19 cellular contexts compared by ENCODE assay signal in genomic region chr12:53067993-53068770, GRCh38. TPM values are rescaled to one million over a fixed set of nuclear protein-coding genes. Genes with fewer than 3 reads are reported as not detected.
DNase-seq lines count a peak whose midpoint lies in the region; ATAC-seq, FAIRE-seq and TF ChIP-seq lines count a peak whose summit lies in the region.
"Had no signal": no experiment of that assay in that cellular context is flagged by ENCODE, and none has a peak within 500 bp of the region (broad histone marks: within the 10 kb centered on the region; RNA-seq: fewer than 3 reads in every experiment).

No MANE protein-coding gene starts in this region.

- intact Hi-C loops in heart left ventricle (cut with DNase I) (loop anchor here in 9 of 10 donors (2.0 to 5.0 kb wide), 5 partner anchors 31 to 219 kb away; no protein-coding TSS in a partner anchor), left cardiac atrium (cut with DNase I) (loop anchor here (2.0 to 10.0 kb wide), 4 partner anchors 31 to 227 kb away; partner anchors contain the start of genes MYG1 (in 1 of the 2) and PFDN5 (in 1 of the 2))

- H3K27ac ChIP-seq in heart left ventricle (peak overlapping the region in 9 of 12 donors; percentile 50 to 89 (median 77)), small intestine (ENCODE audit: low read depth in 1 of 2, low read length in 1 of 2) (no peak overlapping the region)

- TF ChIP-seq CTCF in heart left ventricle (IDR thresholded peaks at IDR 0.05) (no peak), endothelial cell (IDR thresholded peaks at IDR 0.05; ENCODE audit: unreplicated experiment) (no peak), osteocyte (IDR thresholded peaks at IDR 0.05) (no peak), D721Med (IDR thresholded peaks at IDR 0.05; ENCODE audit: insufficient read depth, missing control alignments) (no peak)

- H3K36me3 Mint-ChIP-seq in endothelial cell (ENCODE audit: low read depth, unreplicated experiment), result peaks cover 36% of the 10 kb centered on the region
- peaks cover 30% of the 10 kb centered on the region for H3K36me3 Mint-ChIP-seq in osteocyte (ENCODE audit: unreplicated experiment)

- H3K36me3 ChIP-seq in heart left ventricle (peaks cover 0 to 66% (median 44%) of the 10 kb centered on the region in 9 donors), small intestine (ENCODE audit: control insufficient read depth in 2 of 2, insufficient read depth in 2 of 2, low read length in 2 of 2) (peaks cover 8 to 10% of the 10 kb centered on the region in 2 donors)

- WGBS in heart left ventricle, 4 donors, result 80 to 86% (median 84%) methylated on average over 12 to 13 of the region's 13 CpGs
- WGBS in small intestine, 3 donors, result 91 to 92% (median 91%) methylated on average over 13 of the region's 13 CpGs

- H3K27me3 Mint-ChIP-seq in endothelial cell (ENCODE audit: unreplicated experiment), result peaks cover 23% of the 10 kb centered on the region
- H3K27me3 Mint-ChIP-seq in osteocyte (ENCODE audit: unreplicated experiment), result no peaks in the 10 kb centered on the region
- H3K27me3 Mint-ChIP-seq: activated CD4-positive, alpha-beta memory T cell treated with anti-CD3 and anti-CD28 coated beads for 36 hours had no signal

- ATAC-seq in heart left ventricle, result no peak
- no peak for ATAC-seq in left cardiac atrium
- ATAC-seq in HG03442 (IDR thresholded peaks at IDR 0.05; ENCODE audit: unreplicated experiment), result no peak
- ATAC-seq: HCT116 had no signal

- peak overlapping the region; percentile 65 for H3K4me3 Mint-ChIP-seq in endothelial cell (ENCODE audit: unreplicated experiment)
- H3K4me3 Mint-ChIP-seq in osteocyte (ENCODE audit: unreplicated experiment), result no peak overlapping the region
- H3K4me3 Mint-ChIP-seq: activated CD4-positive, alpha-beta memory T cell treated with anti-CD3 and anti-CD28 coated beads for 36 hours had no signal

- no peaks in the 10 kb centered on the region for H3K27me3 ChIP-seq in heart left ventricle
- no peaks in the 10 kb centered on the region for H3K27me3 ChIP-seq in small intestine (ENCODE audit: control insufficient read depth in 2 of 2, insufficient read depth in 2 of 2, low read length in 2 of 2)

- H3K27ac Mint-ChIP-seq in endothelial cell (ENCODE audit: unreplicated experiment), result peak overlapping the region; percentile 54
- H3K27ac Mint-ChIP-seq in osteocyte (ENCODE audit: unreplicated experiment), result peak overlapping the region; percentile 42
- H3K27ac Mint-ChIP-seq: activated CD4-positive, alpha-beta memory T cell treated with anti-CD3 and anti-CD28 coated beads for 36 hours had no signal

- TF ChIP-seq POLR2A in heart left ventricle (IDR thresholded peaks at IDR 0.05), result no peak

- no peak for FAIRE-seq in small intestine (lab: Jason Lieb, UNC)
- FAIRE-seq in D721Med (lab: Jason Lieb, UNC), result no peak
- FAIRE-seq: GM18507, urothelium cell line had no signal

- H3K9me3 Mint-ChIP-seq in endothelial cell (ENCODE audit: unreplicated experiment) (no peaks in the 10 kb centered on the region), osteocyte (ENCODE audit: unreplicated experiment) (no peaks in the 10 kb centered on the region)
- H3K9me3 Mint-ChIP-seq: activated CD4-positive, alpha-beta memory T cell treated with anti-CD3 and anti-CD28 coated beads for 36 hours had no signal

- H3K4me1 Mint-ChIP-seq in endothelial cell (ENCODE audit: unreplicated experiment), result peaks cover 54% of the 10 kb centered on the region
- H3K4me1 Mint-ChIP-seq in osteocyte (ENCODE audit: unreplicated experiment), result peaks cover 94% of the 10 kb centered on the region

- H3K9me3 ChIP-seq in heart left ventricle (no peaks in the 10 kb centered on the region), small intestine (ENCODE audit: control insufficient read depth, low read depth) (no peaks in the 10 kb centered on the region)

- peak in 1 of 5 donors; percentile 7 for DNase-seq in heart left ventricle
- no peak for DNase-seq in left cardiac atrium
- DNase-seq in endothelial cell (ENCODE audit: low spot score), result no peak
- DNase-seq in osteocyte (ENCODE audit: extremely low spot score, unreplicated experiment), result no peak
- no peak for DNase-seq in NCI-H446 treated with DMSO at 0.1 percent for 48 hours (lab: John Stamatoyannopoulos, UW)
- DNase-seq in small intestine, result no peak
- no peak for DNase-seq in D721Med (ENCODE audit: insufficient read length, low spot score)
- DNase-seq: activated CD4-positive, alpha-beta memory T cell treated with anti-CD3 and anti-CD28 coated beads for 36 hours; activated gamma-delta T cell; glutamatergic neuron; KBM-7; NCI-H1105 treated with DMSO at 0.1 percent for 48 hours; stimulated activated CD4-positive, alpha-beta T cell treated with anti-CD3 and anti-CD28 coated beads, Interleukin-4, amount 100 ng/mL, for 1 hour had no signal

- H3K4me3 ChIP-seq in heart left ventricle, result no peak overlapping the region
- H3K4me3 ChIP-seq in small intestine (ENCODE audit: low read depth in 1 of 2, low read length in 2 of 2), result no peak overlapping the region

- H3K4me1 ChIP-seq in heart left ventricle, result peaks cover 18 to 97% (median 75%) of the 10 kb centered on the region in 12 donors
- H3K4me1 ChIP-seq in small intestine (ENCODE audit: control insufficient read depth in 2 of 2, insufficient read depth in 1 of 2, low read depth in 1 of 2, low read length in 1 of 2), result peaks cover 0 to under 1% of the 10 kb centered on the region in 2 donors

RNA-seq across cellular contexts. Expression of gene SPRYD3, which starts 11.0 kb away (rescaled TPM):
- total RNA-seq in heart left ventricle (10 to 100 TPM; 42.9 to 72.6 (median 48.5) TPM), left cardiac atrium (10 to 100 TPM; 34.3 to 51.3 TPM), endothelial cell (ENCODE audit: unreplicated experiment) (10.5 TPM), osteocyte (28.3 and 29.0 TPM in 2 replicates)
- polyA plus RNA-seq in heart left ventricle (10 to 100 TPM; 26.0 to 94.7 TPM), small intestine (10 to 100 TPM; 19.7 to 37.6 (median 20.3) TPM)

RNA-seq across cellular contexts. Expression of gene TNS2, which starts 18.3 kb away (rescaled TPM):
- total RNA-seq in heart left ventricle, result 100 to 1,000 TPM in 3 of 9 donors, 10 to 100 TPM in 6; 56.0 to 193 (median 88.4) TPM
- polyA plus RNA-seq in heart left ventricle, result 100 to 1,000 TPM in 1 of 2 donors, 10 to 100 TPM in 1; 58.7 to 133 TPM
- 100 to 1,000 TPM; 108 to 122 TPM for total RNA-seq in left cardiac atrium
- total RNA-seq in endothelial cell (ENCODE audit: unreplicated experiment), result 112 TPM
- 107 and 116 TPM in 2 replicates for total RNA-seq in osteocyte
- polyA plus RNA-seq in small intestine, result 10 to 100 TPM in 2 of 3 donors, 1 to 10 TPM in 1; 5.8 to 52.9 (median 18.4) TPM

RNA-seq across cellular contexts. Expression of gene IGFBP6, which starts 29.3 kb away (rescaled TPM):
- 100 to 1,000 TPM in 3 of 9 donors, 10 to 100 TPM in 6; 18.3 to 132 (median 42.6) TPM for total RNA-seq in heart left ventricle
- 10 to 100 TPM; 28.8 to 81.6 TPM for polyA plus RNA-seq in heart left ventricle
- 100 to 1,000 TPM; 134 to 139 TPM for total RNA-seq in left cardiac atrium
- total RNA-seq in endothelial cell (ENCODE audit: unreplicated experiment), result 21.1 TPM
- 18.8 and 22.3 TPM in 2 replicates for total RNA-seq in osteocyte
- 100 to 1,000 TPM in 1 of 3 donors, 1 to 10 TPM in 2; 3.4 to 135 (median 8.4) TPM for polyA plus RNA-seq in small intestine

RNA-seq across cellular contexts. Expression of gene SOAT2, which starts 35.1 kb away (rescaled TPM):
- under 1 TPM in 2 of 9 donors, not detected in 7; 0.20 to 0.27 TPM for total RNA-seq in heart left ventricle
- polyA plus RNA-seq in heart left ventricle, result not detected
- not detected for total RNA-seq in left cardiac atrium
- not detected for total RNA-seq in endothelial cell (ENCODE audit: unreplicated experiment)
- not detected in 2 replicates for total RNA-seq in osteocyte
- polyA plus RNA-seq in small intestine, result 10 to 100 TPM in 2 of 3 donors, 1 to 10 TPM in 1; 4.2 to 94.0 (median 77.4) TPM
- total RNA-seq: kidney epithelial cell, myocyte had no signal

Comparison
In these comparisons a context has a peak if more than half of its experiments do, and no peak if none do; other contexts are left out.
1. H3K27ac ChIP-seq: peak in heart left ventricle (9 of 12); none in small intestine (0 of 2).